9 cellular contexts compared by ENCODE assay signal in genomic region chr22:22576244-22576988, GRCh38. TPM values are rescaled to one million over a fixed set of nuclear protein-coding genes. Genes with fewer than 3 reads are reported as not detected.
DNase-seq lines count a peak whose midpoint lies in the region; ATAC-seq lines count a peak whose summit lies in the region.
"Had no signal": no experiment of that assay in that cellular context is flagged by ENCODE, and none has a peak within 500 bp of the region (broad histone marks: within the 10 kb centered on the region; RNA-seq: fewer than 3 reads in every experiment).

No MANE protein-coding gene starts in this region.

- no peaks in the 10 kb centered on the region for H3K79me1 ChIP-seq in trophoblast cell (ENCODE audit: low read length)

- peak; percentile 63 for DNase-seq in activated CD4-positive, alpha-beta T cell treated with anti-CD3 and anti-CD28 coated beads for 36 hours
- DNase-seq in activated CD4-positive, alpha-beta T cell treated with anti-CD3 and anti-CD28 coated beads for 4 hours = no peak
- DNase-seq in NCI-H146 treated with DMSO at 0.1 percent for 48 hours (lab: John Stamatoyannopoulos, UW; ENCODE audit: unreplicated experiment) (peak; percentile 7), fibroblast of peridontal ligament (ENCODE audit: extremely low read depth) (peak; percentile 23), trophoblast cell (peak; percentile 43 to 75), NCI-H510A treated with DMSO at 0.1 percent for 48 hours (lab: John Stamatoyannopoulos, UW) (no peak)
- peak; percentile 30 for DNase-seq in activated CD4-positive, alpha-beta memory T cell treated with anti-CD3 and anti-CD28 coated beads, Interleukin-2, amount 10 ng/mL, durations not matched to agents 7 days and 5 days

- H2AFZ ChIP-seq in trophoblast cell (ENCODE audit: insufficient read depth, low read length, poor library complexity) = no peak overlapping the region

- H3K4me3 Mint-ChIP-seq in activated CD4-positive, alpha-beta T cell treated with anti-CD3 and anti-CD28 coated beads for 36 hours = no peak overlapping the region
- no peak overlapping the region for H3K4me3 Mint-ChIP-seq in activated CD4-positive, alpha-beta memory T cell treated with anti-CD3 and anti-CD28 coated beads, Interleukin-2, amount 10 ng/mL, durations not matched to agents 7 days and 5 days
- H3K4me3 Mint-ChIP-seq: activated naive CD8-positive, alpha-beta T cell had no signal

- H3K18ac ChIP-seq in trophoblast cell (ENCODE audit: low read length) = no peak overlapping the region

- H3K9ac ChIP-seq in trophoblast cell (ENCODE audit: low read length) = no peak overlapping the region

- no peak overlapping the region for H3K4me3 ChIP-seq in trophoblast cell (ENCODE audit: low read depth, low read length)

- no peak overlapping the region for H2BK5ac ChIP-seq in trophoblast cell (ENCODE audit: low read depth, low read length, poor library complexity)

- no peaks in the 10 kb centered on the region for H3K27me3 ChIP-seq in trophoblast cell (ENCODE audit: insufficient read depth, low read length)

- H2BK12ac ChIP-seq in trophoblast cell (ENCODE audit: low read length) = no peak overlapping the region

- intact Hi-C loops in activated CD4-positive, alpha-beta T cell treated with anti-CD3 and anti-CD28 coated beads for 36 hours (cut with DNase I, micrococcal nuclease) = no loop called here

- H3K23ac ChIP-seq in trophoblast cell (ENCODE audit: low read length) = no peak overlapping the region

- H4K8ac ChIP-seq in trophoblast cell (ENCODE audit: low read depth, low read length) = no peak overlapping the region

- H3K36me3 Mint-ChIP-seq in activated CD4-positive, alpha-beta T cell treated with anti-CD3 and anti-CD28 coated beads for 36 hours (ENCODE audit: low read depth) = no peaks in the 10 kb centered on the region
- no peaks in the 10 kb centered on the region for H3K36me3 Mint-ChIP-seq in activated CD4-positive, alpha-beta memory T cell treated with anti-CD3 and anti-CD28 coated beads, Interleukin-2, amount 10 ng/mL, durations not matched to agents 7 days and 5 days (ENCODE audit: low read depth)
- H3K36me3 Mint-ChIP-seq: activated naive CD8-positive, alpha-beta T cell had no signal

- peaks cover 5% of the 10 kb centered on the region for H3K9me3 ChIP-seq in trophoblast cell (ENCODE audit: insufficient read depth, low read depth, low read length)

- H2BK120ac ChIP-seq in trophoblast cell (ENCODE audit: insufficient read depth, low read length, poor library complexity) = no peak overlapping the region

- no peak overlapping the region for H3K27ac ChIP-seq in trophoblast cell (ENCODE audit: low read depth, low read length)

- no peak overlapping the region for H4K12ac ChIP-seq in trophoblast cell (ENCODE audit: low read depth, low read length)

- no peak overlapping the region for H3K4ac ChIP-seq in trophoblast cell (ENCODE audit: low read depth, low read length)

- no peak overlapping the region for H2AK5ac ChIP-seq in trophoblast cell (ENCODE audit: low read length)

- no peaks in the 10 kb centered on the region for H3K4me1 ChIP-seq in trophoblast cell (ENCODE audit: control insufficient read depth in 1 of 2, insufficient read depth in 2 of 2, low read length in 2 of 2)

- no peak overlapping the region for H3K4me2 ChIP-seq in trophoblast cell (ENCODE audit: low read length)

- H3K4me1 Mint-ChIP-seq in activated CD4-positive, alpha-beta T cell treated with anti-CD3 and anti-CD28 coated beads for 36 hours = no peaks in the 10 kb centered on the region
- no peaks in the 10 kb centered on the region for H3K4me1 Mint-ChIP-seq in activated CD4-positive, alpha-beta memory T cell treated with anti-CD3 and anti-CD28 coated beads, Interleukin-2, amount 10 ng/mL, durations not matched to agents 7 days and 5 days

- ATAC-seq in activated CD4-positive, alpha-beta T cell treated with anti-CD3 and anti-CD28 coated beads for 36 hours = no peak
- no peak for ATAC-seq in GM18517 (IDR thresholded peaks at IDR 0.05; ENCODE audit: unreplicated experiment)

- no peak overlapping the region for H4K91ac ChIP-seq in trophoblast cell (ENCODE audit: low read depth, low read length)

- WGBS in trophoblast cell (ENCODE audit: extremely low coverage, insufficient coverage, insufficient read length) = no CpG with 5 or more reads among the region's 8 CpGs

- H3K27me3 Mint-ChIP-seq in activated CD4-positive, alpha-beta T cell treated with anti-CD3 and anti-CD28 coated beads for 36 hours = peaks cover 4% of the 10 kb centered on the region
- peaks cover 23% of the 10 kb centered on the region for H3K27me3 Mint-ChIP-seq in activated CD4-positive, alpha-beta memory T cell treated with anti-CD3 and anti-CD28 coated beads, Interleukin-2, amount 10 ng/mL, durations not matched to agents 7 days and 5 days

- CTCF ChIA-PET in activated CD4-positive, alpha-beta T cell treated with anti-CD3 and anti-CD28 coated beads for 36 hours (lab: Charles Lee) = interaction anchor here (0.5 to 5.6 kb wide), 13 partner anchors 11 to 350 kb away, joined by 3 to 40 read pairs (median 3); partner anchors contain the start of genes PRAME and ZNF280B
- CTCF ChIA-PET in activated CD4-positive, alpha-beta memory T cell treated with anti-CD3 and anti-CD28 coated beads, Interleukin-2, amount 10 ng/mL, durations not matched to agents 7 days and 5 days (lab: Charles Lee) = interaction anchor here (0.6 to 2.4 kb wide), 9 partner anchors 11 to 366 kb away, joined by 3 to 18 read pairs (median 3); no protein-coding TSS in a partner anchor

- H3K14ac ChIP-seq in trophoblast cell (ENCODE audit: low read length) = no peak overlapping the region

- no peaks in the 10 kb centered on the region for H3K36me3 ChIP-seq in trophoblast cell (ENCODE audit: control insufficient read depth in 1 of 2, insufficient read depth in 2 of 2, low read length in 2 of 2)

- POLR2A ChIA-PET in activated CD4-positive, alpha-beta T cell treated with anti-CD3 and anti-CD28 coated beads for 36 hours (lab: Charles Lee) = no interaction called here
- POLR2A ChIA-PET in activated CD4-positive, alpha-beta memory T cell treated with anti-CD3 and anti-CD28 coated beads, Interleukin-2, amount 10 ng/mL, durations not matched to agents 7 days and 5 days (lab: Charles Lee) = no interaction called here

- H3K79me2 ChIP-seq in trophoblast cell (ENCODE audit: control insufficient read depth, insufficient read depth, low read length, poor library complexity) = no peaks in the 10 kb centered on the region

- H3K9me3 Mint-ChIP-seq in activated CD4-positive, alpha-beta T cell treated with anti-CD3 and anti-CD28 coated beads for 36 hours (ENCODE audit: low read depth) = no peaks in the 10 kb centered on the region
- H3K9me3 Mint-ChIP-seq in activated CD4-positive, alpha-beta memory T cell treated with anti-CD3 and anti-CD28 coated beads, Interleukin-2, amount 10 ng/mL, durations not matched to agents 7 days and 5 days = no peaks in the 10 kb centered on the region

- no peak overlapping the region for H3K27ac Mint-ChIP-seq in activated CD4-positive, alpha-beta T cell treated with anti-CD3 and anti-CD28 coated beads for 36 hours
- H3K27ac Mint-ChIP-seq in activated CD4-positive, alpha-beta memory T cell treated with anti-CD3 and anti-CD28 coated beads, Interleukin-2, amount 10 ng/mL, durations not matched to agents 7 days and 5 days = no peak overlapping the region
- H3K27ac Mint-ChIP-seq: activated naive CD8-positive, alpha-beta T cell had no signal

RNA-seq across cellular contexts. Expression of gene PRAME, which starts 17.4 kb away (rescaled TPM):
- under 1 TPM in 1 of 2 experiments, not detected in 1; 0.09 TPM for total RNA-seq in activated CD4-positive, alpha-beta T cell treated with anti-CD3 and anti-CD28 coated beads for 36 hours
- not detected for total RNA-seq in activated CD4-positive, alpha-beta memory T cell treated with anti-CD3 and anti-CD28 coated beads, Interleukin-2, amount 10 ng/mL, durations not matched to agents 7 days and 5 days
- polyA plus RNA-seq in trophoblast cell (2013) = not detected in 2 replicates

RNA-seq across cellular contexts. Expression of gene ZNF280A, which starts 56.3 kb away (rescaled TPM):
- not detected for total RNA-seq in activated CD4-positive, alpha-beta T cell treated with anti-CD3 and anti-CD28 coated beads for 36 hours
- total RNA-seq in activated CD4-positive, alpha-beta memory T cell treated with anti-CD3 and anti-CD28 coated beads, Interleukin-2, amount 10 ng/mL, durations not matched to agents 7 days and 5 days = not detected
- polyA plus RNA-seq in trophoblast cell (2013) = 0.03 TPM in 1 of 2 replicates, not detected in the other

Comparison
In these comparisons a context has a peak if more than half of its experiments do, and no peak if none do; other contexts are left out.
1. DNase-seq: peak in activated CD4-positive, alpha-beta T cell treated with anti-CD3 and anti-CD28 coated beads for 36 hours (single experiment), NCI-H146 treated with DMSO at 0.1 percent for 48 hours (single experiment), activated CD4-positive, alpha-beta memory T cell treated with anti-CD3 and anti-CD28 coated beads, Interleukin-2, amount 10 ng/mL, durations not matched to agents 7 days and 5 days (single experiment), fibroblast of peridontal ligament (single experiment) and trophoblast cell (2 of 2); none in activated CD4-positive, alpha-beta T cell treated with anti-CD3 and anti-CD28 coated beads for 4 hours (0 of 2) and NCI-H510A treated with DMSO at 0.1 percent for 48 hours (single experiment).